8 cellular contexts compared by ENCODE assay signal in the genomic region with DNA sequence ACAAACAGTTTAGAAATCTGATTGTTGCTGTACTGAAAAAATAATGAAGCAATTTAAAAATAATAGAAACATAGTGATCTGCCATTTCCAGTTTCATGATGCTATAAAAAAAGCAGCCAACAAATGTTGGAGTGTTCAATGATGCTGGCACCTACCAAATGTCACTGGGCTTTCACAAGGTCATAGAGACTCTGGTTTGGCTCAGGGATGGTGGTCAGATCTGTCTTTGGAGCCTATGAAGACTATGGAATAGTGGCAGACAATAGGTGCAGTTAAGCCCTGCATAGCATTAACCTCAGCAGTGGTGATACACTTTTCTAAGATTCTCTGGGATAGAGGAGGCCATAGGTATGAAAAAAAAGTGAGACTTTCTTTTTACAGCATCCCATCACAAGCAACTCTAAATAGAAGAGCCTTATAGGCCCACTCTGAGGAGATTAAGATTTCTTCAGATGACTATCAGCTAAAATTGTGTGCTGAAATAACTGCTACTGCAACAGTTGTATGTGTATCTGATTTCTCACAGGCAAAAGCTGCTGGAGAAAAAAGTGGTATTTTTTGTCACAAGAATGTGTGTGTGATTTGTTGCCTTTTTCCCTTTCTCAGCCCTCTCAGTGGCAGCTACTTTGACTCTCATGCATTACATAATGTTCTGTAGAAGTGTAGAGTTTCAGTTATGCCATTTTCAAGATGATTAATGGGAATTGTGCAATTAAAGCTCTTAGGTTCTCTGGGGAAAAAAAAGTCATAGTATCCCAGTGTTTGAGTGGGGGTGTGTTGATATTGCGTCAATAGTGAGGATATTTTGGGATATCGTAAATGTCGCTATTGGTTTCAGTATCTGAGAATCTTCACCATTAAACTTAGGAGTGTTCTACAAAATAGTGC.
DNase-seq lines count a peak whose midpoint lies in the region; TF ChIP-seq lines count a peak whose summit lies in the region.

No MANE protein-coding gene starts in this region.

- H3K27ac ChIP-seq in breast epithelium: peak overlapping the region; percentile 36 to 73
- H3K27ac ChIP-seq in muscle layer of duodenum (ENCODE audit: low read length): peak overlapping the region; percentile 57

- H3K27me3 ChIP-seq in breast epithelium: no peaks in the 10 kb centered on the region
- no peaks in the 10 kb centered on the region for H3K27me3 ChIP-seq in muscle layer of duodenum (ENCODE audit: low read depth, low read length)

- H3K36me3 ChIP-seq in breast epithelium (no peaks in the 10 kb centered on the region), muscle layer of duodenum (ENCODE audit: control insufficient read depth in 1 of 2, insufficient read depth in 2 of 2, low read length in 2 of 2) (peaks cover 0 to 18% of the 10 kb centered on the region in 2 donors)

- no peaks in the 10 kb centered on the region for H3K4me1 ChIP-seq in breast epithelium
- peaks cover 23 to 52% of the 10 kb centered on the region in 2 donors for H3K4me1 ChIP-seq in muscle layer of duodenum (ENCODE audit: control insufficient read depth in 1 of 2, insufficient read depth in 2 of 2, low read length in 2 of 2)

- TF ChIP-seq POLR2A in breast epithelium (IDR thresholded peaks at IDR 0.05): no peak

- H3K9me3 ChIP-seq in breast epithelium: no peaks in the 10 kb centered on the region
- H3K9me3 ChIP-seq in muscle layer of duodenum (ENCODE audit: control insufficient read depth in 1 of 2, low read length in 2 of 2): no peaks in the 10 kb centered on the region

- no peak for TF ChIP-seq CTCF in AG10803 (conservative IDR thresholded peaks at IDR 0.05; ENCODE audit: low read length)
- TF ChIP-seq CTCF in breast epithelium (IDR thresholded peaks at IDR 0.05): no peak

- H3K4me3 ChIP-seq in AG10803 (ENCODE audit: low read length) (peak overlapping the region; percentile 43), breast epithelium (peak overlapping the region in 2 of 3 donors; percentile 6 to 18), muscle layer of duodenum (ENCODE audit: low read depth in 1 of 2, low read length in 2 of 2) (peak overlapping the region in 1 of 2 donors; percentile 7)

- peak; percentile 97 for DNase-seq in AG10803 (ENCODE audit: low read depth)
- DNase-seq in MV-4-11 (lab: John Stamatoyannopoulos, UW): peak; percentile 89
- no peak for DNase-seq in breast epithelium (ENCODE audit: low spot score in 2 of 2)
- DNase-seq in NCI-H82 (lab: John Stamatoyannopoulos, UW): no peak
- no peak for DNase-seq in NCI-H1092 (lab: John Stamatoyannopoulos, UW)
- no peak for DNase-seq in NCI-H82 treated with DMSO at 0.1 percent for 48 hours (lab: John Stamatoyannopoulos, UW; ENCODE audit: unreplicated experiment)
- DNase-seq in NCI-H748 treated with DMSO at 0.1 percent for 48 hours (lab: John Stamatoyannopoulos, UW): no peak

- intact Hi-C loops in breast epithelium (cut with DNase I; ENCODE audit: low total_unique reads): no loop called here

Comparison
In these comparisons a context has a peak if more than half of its experiments do, and no peak if none do; other contexts are left out.
1. DNase-seq: peak in AG10803 (single experiment) and MV-4-11 (single experiment); none in breast epithelium (0 of 2), NCI-H82 (single experiment), NCI-H1092 (single experiment), NCI-H82 treated with DMSO at 0.1 percent for 48 hours (single experiment) and NCI-H748 treated with DMSO at 0.1 percent for 48 hours (single experiment).